ENCODE assay signal across 10 cellular contexts in genomic region chr10:44965651-44966097, GRCh38. TPM values are rescaled to one million over a fixed set of nuclear protein-coding genes. Genes with fewer than 3 reads are reported as not detected.
DNase-seq lines count a peak whose midpoint lies in the region; ATAC-seq and TF ChIP-seq lines count a peak whose summit lies in the region.
"Had no signal": no experiment of that assay in that cellular context is flagged by ENCODE, and none has a peak within 500 bp of the region (broad histone marks: within the 10 kb centered on the region; RNA-seq: fewer than 3 reads in every experiment).

No MANE protein-coding gene starts in this region.

- H3K36me3 ChIP-seq in body of pancreas (replicated peaks in 1 of 2; ENCODE audit: insufficient read depth in 1 of 2, low read depth in 2 of 2), result no peaks in the 10 kb centered on the region

- peak in 1 of 7 experiments; percentile 11 for TF ChIP-seq CTCF in body of pancreas (IDR thresholded peaks at IDR 0.05)
- TF ChIP-seq CTCF in omental fat pad (IDR thresholded peaks at IDR 0.05), result no peak
- no peak for TF ChIP-seq CTCF in RWPE1 (conservative IDR thresholded peaks at IDR 0.05; ENCODE audit: low read depth)

- ATAC-seq in GM18858 (IDR thresholded peaks at IDR 0.05; ENCODE audit: unreplicated experiment) (peak; percentile 30), HG02642 (IDR thresholded peaks at IDR 0.05; ENCODE audit: poor library complexity, unreplicated experiment) (peak; percentile 44), body of pancreas (no peak), omental fat pad (ENCODE audit: low FRiP score) (no peak), HG03097 (IDR thresholded peaks at IDR 0.05; ENCODE audit: low FRiP score, unreplicated experiment) (no peak)

- H3K27ac ChIP-seq in body of pancreas (peak overlapping the region in 3 of 4 donors; percentile 81 to 89 (median 82)), RWPE1 (no peak overlapping the region)

- peaks cover 84% of the 10 kb centered on the region for H3K4me1 ChIP-seq in body of pancreas

- WGBS in body of pancreas, 2 donors, result 78 to 82% methylated on average over 6 of the region's 6 CpGs

- DNase-seq in body of pancreas (no peak), omental fat pad (ENCODE audit: low spot score) (peak; percentile 21), dedifferentiated amniotic fluid mesenchymal stem cell (ENCODE audit: extremely low spot score) (no peak), RWPE1 (ENCODE audit: low spot score) (no peak)
- DNase-seq in stimulated activated CD4-positive, alpha-beta T cell treated with anti-CD3 and anti-CD28 coated beads, Interleukin-15, amount 100 ng/mL, for 24 hours, result no peak
- DNase-seq: activated naive CD4-positive, alpha-beta T cell; NCI-H146 had no signal

- no peak overlapping the region for H3K4me3 ChIP-seq in body of pancreas

- H3K27me3 ChIP-seq in body of pancreas, result no peaks in the 10 kb centered on the region

- H3K9me3 ChIP-seq in body of pancreas, result no peaks in the 10 kb centered on the region

- CTCF ChIA-PET in RWPE1 (lab: Yijun Ruan, JAX), result no interaction called here

- TF ChIP-seq POLR2A in body of pancreas (IDR thresholded peaks at IDR 0.05), result no peak

- POLR2A ChIA-PET in RWPE1 (lab: Yijun Ruan, JAX; ENCODE audit: low non-redundant PET), result no interaction called here

- intact Hi-C loops in body of pancreas (cut with DNase I), result no loop called here

RNA-seq across cellular contexts. Expression of gene RASSF4, which starts 6.1 kb away (rescaled TPM):
- 10 to 100 TPM; 44.5 to 50.8 TPM for total RNA-seq in body of pancreas
- 100 to 1,000 TPM in 3 of 4 donors, 10 to 100 TPM in 1; 75.1 to 229 (median 142) TPM for total RNA-seq in omental fat pad

RNA-seq across cellular contexts. Expression of gene DEPP1, which starts 12.9 kb away (rescaled TPM):
- 100 to 1,000 TPM; 226 to 230 TPM for total RNA-seq in body of pancreas
- total RNA-seq in omental fat pad, result 100 to 1,000 TPM; 181 to 740 (median 276) TPM

RNA-seq across cellular contexts. Expression of gene ZNF22, which starts 35.0 kb away (rescaled TPM):
- total RNA-seq in body of pancreas (10 to 100 TPM; 12.9 to 30.4 TPM), omental fat pad (10 to 100 TPM; 25.9 to 51.7 (median 37.7) TPM)

RNA-seq across cellular contexts. Expression of gene TMEM72, which starts 54.5 kb away (rescaled TPM):
- 10 to 100 TPM in 1 of 2 donors, 1 to 10 TPM in 1; 4.7 to 10.2 TPM for total RNA-seq in body of pancreas
- not detected for total RNA-seq in omental fat pad

Comparison
In these comparisons a context has a peak if more than half of its experiments do, and no peak if none do; other contexts are left out.
1. ATAC-seq: peak in GM18858 (single experiment) and HG02642 (single experiment); none in body of pancreas (single experiment), omental fat pad (single experiment) and HG03097 (single experiment).